ENCODE assay signal across 1 cellular context in genomic region chr18:67516432-67517223, GRCh38.
A peak's percentile ranks its signal among the peaks of the same experiment; 100 is the strongest.
TF ChIP-seq lines count a peak whose summit lies in the region.

TSS of gene DSEL (minus strand) at chr18:67516720. CDS start at chr18:67514608, 2,112 bp downstream.

TF ChIP-seq in HepG2, 621 proteins besides CTCF, POLR2A, EP300 and RAD21 (continued from another document and continues in another):
- TF ChIP-seq CSRNP1 (CRISPR knock-in tag; IDR thresholded peaks at IDR 0.05) = peak; percentile 69; the same call in 1 of the 2 replicates
- TF ChIP-seq ZC3H4 (CRISPR knock-in tag; IDR thresholded peaks at IDR 0.05; ENCODE audit: borderline replicate concordance) = no peak
- TF ChIP-seq ONECUT2 (CRISPR knock-in tag; IDR thresholded peaks at IDR 0.05) = no peak
- TF ChIP-seq U2AF1 (optimal IDR thresholded peaks at IDR 0.05; ENCODE audit: low read depth, low read length) = no peak
- no peak for TF ChIP-seq PAF1 (CRISPR knock-in tag; IDR thresholded peaks at IDR 0.05)
- no peak for TF ChIP-seq ZNF644 (CRISPR knock-in tag; IDR thresholded peaks at IDR 0.05; ENCODE audit: low read depth)
- no peak for TF ChIP-seq ZNF556 (CRISPR knock-in tag; IDR thresholded peaks at IDR 0.05; ENCODE audit: borderline replicate concordance)
- TF ChIP-seq KDM1A (CRISPR knock-in tag; IDR thresholded peaks at IDR 0.05) = no peak
- no peak for TF ChIP-seq ZNF510 (CRISPR knock-in tag; IDR thresholded peaks at IDR 0.05; ENCODE audit: low read depth)
- TF ChIP-seq ZNF431 (CRISPR knock-in tag; IDR thresholded peaks at IDR 0.05; ENCODE audit: borderline replicate concordance, low read depth) = no peak
- no peak for TF ChIP-seq ZNF256 (CRISPR knock-in tag; conservative IDR thresholded peaks at IDR 0.05)
- TF ChIP-seq HDAC1 (CRISPR knock-in tag; IDR thresholded peaks at IDR 0.05) = no peak
- TF ChIP-seq ZNF615 (CRISPR knock-in tag; IDR thresholded peaks at IDR 0.05; ENCODE audit: borderline replicate concordance) = no peak
- no peak for TF ChIP-seq SAFB2 (CRISPR knock-in tag; IDR thresholded peaks at IDR 0.05; ENCODE audit: borderline replicate concordance, low read depth)
- no peak for TF ChIP-seq ZNF567 (CRISPR knock-in tag; IDR thresholded peaks at IDR 0.05; ENCODE audit: borderline replicate concordance)
- no peak for TF ChIP-seq DDIT3 (CRISPR knock-in tag; IDR thresholded peaks at IDR 0.05)
- TF ChIP-seq ZNF580 (CRISPR knock-in tag; IDR thresholded peaks at IDR 0.05; ENCODE audit: borderline replicate concordance, low read depth) = no peak
- TF ChIP-seq ZBTB40 (IDR thresholded peaks at IDR 0.05) = no peak
- peak; percentile 29; the same call in 1 of the 2 replicates for TF ChIP-seq ZBTB40 (CRISPR knock-in tag; IDR thresholded peaks at IDR 0.05)
- TF ChIP-seq ZNF232 (CRISPR knock-in tag; IDR thresholded peaks at IDR 0.05; ENCODE audit: borderline replicate concordance) = no peak
- TF ChIP-seq MYC (CRISPR knock-in tag; IDR thresholded peaks at IDR 0.05; ENCODE audit: borderline replicate concordance) = no peak
- no peak for TF ChIP-seq CBX2 (IDR thresholded peaks at IDR 0.05; ENCODE audit: low read depth, low read length)
- TF ChIP-seq CBX2 (CRISPR knock-in tag; IDR thresholded peaks at IDR 0.05; ENCODE audit: low read depth) = no peak
- TF ChIP-seq HBP1 (CRISPR knock-in tag; IDR thresholded peaks at IDR 0.05; ENCODE audit: low read depth) = no peak
- no peak for TF ChIP-seq ZBTB44 (CRISPR knock-in tag; IDR thresholded peaks at IDR 0.05)
- TF ChIP-seq PRMT3 (CRISPR knock-in tag; IDR thresholded peaks at IDR 0.05; ENCODE audit: borderline replicate concordance, low read depth) = no peak
- no peak for TF ChIP-seq ZC3H13 (CRISPR knock-in tag; IDR thresholded peaks at IDR 0.05)
- no peak for TF ChIP-seq ZFP1 (CRISPR knock-in tag; IDR thresholded peaks at IDR 0.05)
- no peak for TF ChIP-seq ELK4 (CRISPR knock-in tag; IDR thresholded peaks at IDR 0.05; ENCODE audit: borderline replicate concordance)
- no peak for TF ChIP-seq ZNF235 (CRISPR knock-in tag; IDR thresholded peaks at IDR 0.05; ENCODE audit: borderline replicate concordance)
- TF ChIP-seq ZFX (CRISPR knock-in tag; IDR thresholded peaks at IDR 0.05; ENCODE audit: low read depth) = no peak
- TF ChIP-seq JUND (CRISPR knock-in tag; IDR thresholded peaks at IDR 0.05) = no peak
- TF ChIP-seq ZNF382 (CRISPR knock-in tag; IDR thresholded peaks at IDR 0.05; ENCODE audit: borderline replicate concordance) = no peak
- TF ChIP-seq YEATS2 (CRISPR knock-in tag; IDR thresholded peaks at IDR 0.05; ENCODE audit: borderline replicate concordance) = 0 out of 2 replicates have a peak, but pooled peaks have one; percentile 11
- TF ChIP-seq MNT (IDR thresholded peaks at IDR 0.05) = no peak
- TF ChIP-seq TRAFD1 (CRISPR knock-in tag; IDR thresholded peaks at IDR 0.05; ENCODE audit: borderline replicate concordance) = no peak
- TF ChIP-seq ZNF143 (CRISPR knock-in tag; IDR thresholded peaks at IDR 0.05) = no peak
- TF ChIP-seq REL (CRISPR knock-in tag; conservative IDR thresholded peaks at IDR 0.05) = no peak
- no peak for TF ChIP-seq SP2 (CRISPR knock-in tag; IDR thresholded peaks at IDR 0.05)
- TF ChIP-seq ZNF512 (CRISPR knock-in tag; IDR thresholded peaks at IDR 0.05) = no peak
- TF ChIP-seq ZNF678 (CRISPR knock-in tag; IDR thresholded peaks at IDR 0.05) = no peak
- TF ChIP-seq CHD4 (IDR thresholded peaks at IDR 0.05; ENCODE audit: borderline replicate concordance, low read length) = no peak
- no peak for TF ChIP-seq AGO2 (optimal IDR thresholded peaks at IDR 0.05; ENCODE audit: low read depth, low read length)
- no peak for TF ChIP-seq ESRRA (CRISPR knock-in tag; IDR thresholded peaks at IDR 0.05; ENCODE audit: low read depth)
